ENCODE assay signal across 13 cellular contexts in the genomic region with DNA sequence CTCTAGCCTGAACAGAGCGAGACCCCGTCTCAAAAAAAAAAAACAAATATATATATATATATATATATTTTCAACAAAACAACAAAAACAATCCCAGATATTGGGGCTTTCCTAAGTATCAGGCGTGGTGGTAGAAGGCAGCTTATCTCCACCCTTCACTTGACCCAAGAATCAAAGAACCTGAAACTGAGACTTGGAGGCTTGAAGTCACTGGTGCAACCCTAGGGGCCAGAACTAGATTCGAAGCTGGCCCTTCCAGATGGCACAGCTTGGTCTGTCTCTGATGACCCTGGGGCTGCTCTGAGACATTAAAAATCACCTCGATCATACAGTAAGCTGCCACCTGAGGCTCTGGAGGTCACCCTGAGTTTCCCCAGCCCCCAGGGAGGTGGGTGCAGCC. TPM values are rescaled to one million over a fixed set of nuclear protein-coding genes. Genes with fewer than 3 reads are reported as not detected.
"Had no signal": no experiment of that assay in that cellular context is flagged by ENCODE, and none has a peak within 500 bp of the region (broad histone marks: within the 10 kb centered on the region; RNA-seq: fewer than 3 reads in every experiment).

No MANE protein-coding gene starts in this region.

- H3K9me3 ChIP-seq: left lung, stomach had no signal

- DNase-seq: activated CD4-positive, alpha-beta memory T cell treated with anti-CD3 and anti-CD28 coated beads for 36 hours; activated CD4-positive, alpha-beta T cell treated with anti-CD3 and anti-CD28 coated beads for 36 hours; activated CD8-positive, alpha-beta memory T cell treated with anti-CD3 and anti-CD28 coated beads, Interleukin-2, amount 10 ng/mL, durations not matched to agents 7 days and 5 days; activated naive CD4-positive, alpha-beta T cell treated with anti-CD3 and anti-CD28 coated beads, Interleukin-2, amount 50 U/mL, for 16 hours; activated T-cell treated with anti-CD3 and anti-CD28 coated beads, Interleukin-2, amount 50 U/mL, for 1 hour; hippocampal formation; kidney; left lung; nephron progenitor cell; stimulated activated CD4-positive, alpha-beta T cell treated with anti-CD3 and anti-CD28 coated beads, Interleukin-1b, Interleukin-23, amount 100 ng/mL, for 48 hours; stomach; T-helper 2 cell had no signal

- H3K4me3 ChIP-seq: left lung had no signal

- H3K27me3 ChIP-seq: left lung had no signal

- H3K36me3 ChIP-seq: left lung, stomach had no signal

- ATAC-seq: activated CD4-positive, alpha-beta T cell treated with anti-CD3 and anti-CD28 coated beads for 36 hours; activated CD8-positive, alpha-beta memory T cell treated with anti-CD3 and anti-CD28 coated beads, Interleukin-2, amount 10 ng/mL, durations not matched to agents 7 days and 5 days; left lung had no signal

- H3K27ac ChIP-seq: left lung had no signal

RNA-seq across cellular contexts. Expression of a gene that starts 1.3 kb away (rescaled TPM):
- total RNA-seq: activated CD4-positive, alpha-beta memory T cell treated with anti-CD3 and anti-CD28 coated beads for 36 hours; activated CD4-positive, alpha-beta T cell treated with anti-CD3 and anti-CD28 coated beads for 36 hours; activated CD8-positive, alpha-beta memory T cell treated with anti-CD3 and anti-CD28 coated beads, Interleukin-2, amount 10 ng/mL, durations not matched to agents 7 days and 5 days; glomerular endothelial cell had no signal
